In the genomic region with DNA sequence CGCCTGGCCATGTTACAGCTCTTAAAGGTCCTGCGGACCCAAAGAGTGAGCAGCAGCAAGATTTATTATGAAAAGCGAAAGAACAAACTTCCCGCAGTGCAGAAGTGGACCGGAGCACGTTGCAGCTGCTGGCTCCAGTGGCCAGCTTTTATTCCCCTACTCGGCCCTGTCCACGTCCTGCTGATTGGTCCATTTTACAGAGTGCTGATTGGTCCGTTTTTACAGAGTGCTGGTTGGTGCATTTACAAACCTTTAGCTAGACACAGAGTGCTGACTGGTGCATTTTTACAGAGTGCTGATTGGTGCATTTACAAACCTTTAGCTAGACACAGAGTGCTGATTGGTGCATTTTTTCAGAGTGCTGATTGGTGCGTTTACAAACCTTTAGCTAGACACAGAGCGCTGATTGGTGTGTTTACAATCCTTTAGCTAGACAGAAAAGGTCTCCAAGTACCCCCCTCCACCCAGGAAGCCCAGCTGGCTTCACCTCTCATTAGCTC, we compare ENCODE assay signal across 3 cellular contexts. TPM values are rescaled to one million over a fixed set of nuclear protein-coding genes. Genes with fewer than 3 reads are reported as not detected.
"Had no signal": no experiment of that assay in that cellular context is flagged by ENCODE, and none has a peak within 500 bp of the region (broad histone marks: within the 10 kb centered on the region; RNA-seq: fewer than 3 reads in every experiment).

No MANE protein-coding gene starts in this region.

RNA-seq across cellular contexts. Expression of a gene that starts 46.5 kb away (rescaled TPM):
- total RNA-seq: esophagus mucosa, left lobe of liver, osteoblast had no signal
